Comparison of ENCODE assay signal across 8 cellular contexts in genomic region chr7:65038767-65039166, GRCh38. TPM values are rescaled to one million over a fixed set of nuclear protein-coding genes. Genes with fewer than 3 reads are reported as not detected.
DNase-seq lines count a peak whose midpoint lies in the region; ATAC-seq, FAIRE-seq and TF ChIP-seq lines count a peak whose summit lies in the region.
"Not testable (repeated sequence)": the region's sequence is repeated elsewhere in the genome, so short reads cannot be mapped to it uniquely, and the experiment has no call there.

No MANE protein-coding gene starts in this region.

- H3K27me3 Mint-ChIP-seq in activated CD4-positive, alpha-beta T cell treated with anti-CD3 and anti-CD28 coated beads for 36 hours: not testable (repeated sequence)

- H3K27ac Mint-ChIP-seq in activated CD4-positive, alpha-beta T cell treated with anti-CD3 and anti-CD28 coated beads for 36 hours: peak overlapping the region; percentile 81

- H3K4me3 ChIP-seq in A549 (peak overlapping the region; percentile 54), rectal smooth muscle tissue (ENCODE audit: low read length) (peak overlapping the region; percentile 80)

- not testable (repeated sequence) for H3K9ac ChIP-seq in rectal smooth muscle tissue (ENCODE audit: low read length)

- WGBS in A549 (ENCODE audit: missing lambda C conversion rate): 0% methylated on average over 9 of the region's 35 CpGs

- not testable (repeated sequence) for H3K36me3 ChIP-seq in rectal smooth muscle tissue (ENCODE audit: control insufficient read depth, insufficient read depth, low read length)

- H3K27me3 ChIP-seq in rectal smooth muscle tissue (ENCODE audit: control insufficient read depth, insufficient read depth, low read length): not testable (repeated sequence)

- ATAC-seq in A549 (peak; percentile 47 to 57), GM18867 (IDR thresholded peaks at IDR 0.05; ENCODE audit: unreplicated experiment) (peak; percentile 19), HG03039 (IDR thresholded peaks at IDR 0.05; ENCODE audit: unreplicated experiment) (peak; percentile 15)
- peak; percentile 8 for ATAC-seq in activated CD4-positive, alpha-beta T cell treated with anti-CD3 and anti-CD28 coated beads for 36 hours

- TF ChIP-seq EP300 in A549 (IDR thresholded peaks at IDR 0.05): not testable (repeated sequence)

- peak overlapping the region; percentile 82 for H3K4me3 Mint-ChIP-seq in activated CD4-positive, alpha-beta T cell treated with anti-CD3 and anti-CD28 coated beads for 36 hours

- intact Hi-C loops in activated CD4-positive, alpha-beta T cell treated with anti-CD3 and anti-CD28 coated beads for 36 hours (cut with DNase I, micrococcal nuclease): loop anchor here (1.0 to 10.0 kb wide), 13 partner anchors 32 to 1884 kb away; partner anchors contain the start of genes ERV3-1 (in 2 of the 2), ZNF92 (in 2 of the 2), TMEM248 (in 1 of the 2) and VKORC1L1 (in 1 of the 2)

- not testable (repeated sequence) for TF ChIP-seq CTCF in A549 (IDR thresholded peaks at IDR 0.05)

- H3K4me2 ChIP-seq in A549: peak overlapping the region; percentile 91

- not testable (repeated sequence) for TF ChIP-seq POLR2A in A549 (IDR thresholded peaks at IDR 0.05; ENCODE audit: low read length)

- not testable (repeated sequence) for H3K36me3 Mint-ChIP-seq in activated CD4-positive, alpha-beta T cell treated with anti-CD3 and anti-CD28 coated beads for 36 hours (ENCODE audit: low read depth)

- DNase-seq in A549 (ENCODE audit: low read depth in 1 of 2, low spot score in 1 of 2): peak; percentile 3 to 41
- DNase-seq in NCI-H2171 (lab: John Stamatoyannopoulos, UW): peak; percentile 1
- DNase-seq in activated CD4-positive, alpha-beta T cell treated with anti-CD3 and anti-CD28 coated beads for 36 hours: peak; percentile 43
- peak; percentile 9 for DNase-seq in cerebellum (ENCODE audit: low spot score)
- peak; percentile 16 for DNase-seq in iPS-NIHi11 (ENCODE audit: low spot score)

- peaks cover 10% of the 10 kb centered on the region for H3K4me1 ChIP-seq in A549
- not testable (repeated sequence) for H3K4me1 ChIP-seq in rectal smooth muscle tissue (ENCODE audit: control insufficient read depth, insufficient read depth, low read length)

- not testable (repeated sequence) for TF ChIP-seq RAD21 in A549 (conservative IDR thresholded peaks at IDR 0.05 in 1 of 2, IDR thresholded peaks at IDR 0.05 in 1 of 2)

- H3K27ac ChIP-seq in A549 (peak overlapping the region; percentile 83 to 98), rectal smooth muscle tissue (ENCODE audit: low read depth, low read length) (peak overlapping the region; percentile 40)

- peaks cover 13% of the 10 kb centered on the region for H3K4me1 Mint-ChIP-seq in activated CD4-positive, alpha-beta T cell treated with anti-CD3 and anti-CD28 coated beads for 36 hours

- FAIRE-seq in A549 (lab: Jason Lieb, UNC): not testable (repeated sequence)

- not testable (repeated sequence) for H3K9me3 Mint-ChIP-seq in activated CD4-positive, alpha-beta T cell treated with anti-CD3 and anti-CD28 coated beads for 36 hours (ENCODE audit: low read depth)

- CTCF ChIA-PET in A549 (lab: Yijun Ruan, JAX); activated CD4-positive, alpha-beta T cell treated with anti-CD3 and anti-CD28 coated beads for 36 hours (lab: Charles Lee): not testable (repeated sequence)

- POLR2A ChIA-PET in A549 (lab: Yijun Ruan, JAX): interaction anchor here (2.3 kb wide), 1 partner anchor 32 kb away, joined by 29 read pairs; the partner anchor contains the start of gene ERV3-1
- POLR2A ChIA-PET in activated CD4-positive, alpha-beta T cell treated with anti-CD3 and anti-CD28 coated beads for 36 hours (lab: Charles Lee): not testable (repeated sequence)

- H3K9me3 ChIP-seq in A549: not testable (repeated sequence)

RNA-seq across cellular contexts. Expression of gene ERV3-1, which starts 32.3 kb away (rescaled TPM):
- polyA plus RNA-seq in A549 (2011; rRNA removed): 5.7 and 5.8 TPM in 2 replicates
- 1.9 and 2.1 TPM in 2 replicates for polyA plus RNA-seq in A549 (2012; cell fraction: cytosol; rRNA removed)
- 1.9 and 2.7 TPM in 2 replicates for polyA plus RNA-seq in A549 (2012; cell fraction: nucleus; rRNA removed)
- polyA plus RNA-seq in A549 (2017; fragmentation: RNase III; extraction: RNeasy Plus Mini Kit Qiagen cat#74134 plus additional on column Dnase treatment): 5.0 to 7.0 TPM (median 5.8 TPM) in 3 replicates
- 4.8 and 6.3 TPM in 2 replicates for polyA minus RNA-seq in A549 (2011; rRNA and poly(A)+ RNA removed)
- 1 to 10 TPM; 6.3 to 8.9 TPM for total RNA-seq in activated CD4-positive, alpha-beta T cell treated with anti-CD3 and anti-CD28 coated beads for 36 hours
- 52.9 TPM for total RNA-seq in cerebellum

RNA-seq across cellular contexts. Expression of gene ZNF117, which starts 47.9 kb away (rescaled TPM):
- polyA plus RNA-seq in A549 (2011; rRNA removed) (0.99 and 1.3 TPM in 2 replicates), A549 (2017; fragmentation: RNase III; extraction: RNeasy Plus Mini Kit Qiagen cat#74134 plus additional on column Dnase treatment) (0.90 to 1.3 TPM (median 0.98 TPM) in 3 replicates)
- polyA plus RNA-seq in A549 (2012; cell fraction: cytosol; rRNA removed): 0.05 and 0.06 TPM in 2 replicates
- 0.13 and 0.29 TPM in 2 replicates for polyA plus RNA-seq in A549 (2012; cell fraction: nucleus; rRNA removed)
- polyA minus RNA-seq in A549 (2011; rRNA and poly(A)+ RNA removed): 0.39 and 0.41 TPM in 2 replicates
- 1 to 10 TPM; 3.5 to 6.2 TPM for total RNA-seq in activated CD4-positive, alpha-beta T cell treated with anti-CD3 and anti-CD28 coated beads for 36 hours
- 52.9 TPM for total RNA-seq in cerebellum

Comparison
In these comparisons a context has a peak if more than half of its experiments do, and no peak if none do; other contexts are left out.
1. Peak in every context shown above with its lines: DNase-seq, ATAC-seq, H3K4me3 ChIP-seq and H3K27ac ChIP-seq.